In the genomic region with DNA sequence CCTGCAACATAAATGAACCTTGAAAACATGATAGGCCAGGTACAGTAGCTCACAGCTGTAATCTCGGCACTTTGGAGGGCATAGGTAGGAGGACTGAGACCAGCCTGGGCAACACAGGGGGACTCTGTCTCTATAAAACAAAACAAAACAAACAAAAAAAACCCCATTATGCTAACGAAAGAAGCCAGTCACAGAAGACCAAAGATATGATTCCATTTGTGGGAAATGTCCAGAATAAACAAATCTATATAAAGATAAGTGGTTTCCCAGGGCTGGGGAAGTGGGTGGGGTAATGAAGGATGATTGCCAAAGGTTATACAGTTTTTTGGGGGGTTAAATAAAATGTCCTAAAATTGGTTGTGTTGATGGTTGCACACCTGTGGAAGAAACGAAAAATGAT, we compare ENCODE assay signal across 2 cellular contexts.
TF ChIP-seq lines count a peak whose summit lies in the region.

No MANE protein-coding gene starts in this region.

TF ChIP-seq in IMR-90, 13 proteins besides CTCF, POLR2A, EP300 and RAD21:
- TF ChIP-seq MAZ (IDR thresholded peaks at IDR 0.05; ENCODE audit: borderline replicate concordance, low read depth, low read length) (no peak), CEBPB (IDR thresholded peaks at IDR 0.05; ENCODE audit: low read depth, low read length) (no peak), BHLHE40 (IDR thresholded peaks at IDR 0.05; ENCODE audit: low read depth, low read length) (no peak), SMC3 (IDR thresholded peaks at IDR 0.05; ENCODE audit: low read depth, low read length) (no peak), RFX5 (IDR thresholded peaks at IDR 0.05; ENCODE audit: low read depth, low read length) (no peak), MXI1 (IDR thresholded peaks at IDR 0.05; ENCODE audit: borderline replicate concordance, low read depth, low read length) (no peak), FOS (IDR thresholded peaks at IDR 0.05; ENCODE audit: low read depth, low read length) (no peak), RCOR1 (IDR thresholded peaks at IDR 0.05; ENCODE audit: insufficient replicate concordance, low read length) (no peak), CHD1 (IDR thresholded peaks at IDR 0.05; ENCODE audit: low read depth, low read length) (no peak), NFE2L2 (IDR thresholded peaks at IDR 0.05; ENCODE audit: low read depth, low read length) (no peak), MAFK (IDR thresholded peaks at IDR 0.05; ENCODE audit: low read depth, low read length) (no peak)
- TF ChIP-seq, protein P1, sequence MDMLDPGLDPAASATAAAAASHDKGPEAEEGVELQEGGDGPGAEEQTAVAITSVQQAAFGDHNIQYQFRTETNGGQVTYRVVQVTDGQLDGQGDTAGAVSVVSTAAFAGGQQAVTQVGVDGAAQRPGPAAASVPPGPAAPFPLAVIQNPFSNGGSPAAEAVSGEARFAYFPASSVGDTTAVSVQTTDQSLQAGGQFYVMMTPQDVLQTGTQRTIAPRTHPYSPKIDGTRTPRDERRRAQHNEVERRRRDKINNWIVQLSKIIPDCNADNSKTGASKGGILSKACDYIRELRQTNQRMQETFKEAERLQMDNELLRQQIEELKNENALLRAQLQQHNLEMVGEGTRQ (IDR thresholded peaks at IDR 0.05; ENCODE audit: low read depth, low read length): no peak
- TF ChIP-seq, protein P2, sequence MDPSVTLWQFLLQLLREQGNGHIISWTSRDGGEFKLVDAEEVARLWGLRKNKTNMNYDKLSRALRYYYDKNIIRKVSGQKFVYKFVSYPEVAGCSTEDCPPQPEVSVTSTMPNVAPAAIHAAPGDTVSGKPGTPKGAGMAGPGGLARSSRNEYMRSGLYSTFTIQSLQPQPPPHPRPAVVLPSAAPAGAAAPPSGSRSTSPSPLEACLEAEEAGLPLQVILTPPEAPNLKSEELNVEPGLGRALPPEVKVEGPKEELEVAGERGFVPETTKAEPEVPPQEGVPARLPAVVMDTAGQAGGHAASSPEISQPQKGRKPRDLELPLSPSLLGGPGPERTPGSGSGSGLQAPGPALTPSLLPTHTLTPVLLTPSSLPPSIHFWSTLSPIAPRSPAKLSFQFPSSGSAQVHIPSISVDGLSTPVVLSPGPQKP (IDR thresholded peaks at IDR 0.05; ENCODE audit: borderline replicate concordance, low read depth, low read length): no peak
TF ChIP-seq in IMR-90: peak in this region for 0.

TF ChIP-seq in SK-N-SH, 30 proteins besides CTCF, POLR2A, EP300 and RAD21:
- TF ChIP-seq NRF1 (IDR thresholded peaks at IDR 0.05; ENCODE audit: low read depth, low read length): no peak
- TF ChIP-seq GABPA (IDR thresholded peaks at IDR 0.05; ENCODE audit: low read depth): no peak
- no peak for TF ChIP-seq FOSL2 (IDR thresholded peaks at IDR 0.05; ENCODE audit: borderline replicate concordance, low read depth)
- no peak for TF ChIP-seq TCF12 (IDR thresholded peaks at IDR 0.05)
- TF ChIP-seq NFIC (IDR thresholded peaks at IDR 0.05; ENCODE audit: borderline replicate concordance): no peak
